In the genomic region with DNA sequence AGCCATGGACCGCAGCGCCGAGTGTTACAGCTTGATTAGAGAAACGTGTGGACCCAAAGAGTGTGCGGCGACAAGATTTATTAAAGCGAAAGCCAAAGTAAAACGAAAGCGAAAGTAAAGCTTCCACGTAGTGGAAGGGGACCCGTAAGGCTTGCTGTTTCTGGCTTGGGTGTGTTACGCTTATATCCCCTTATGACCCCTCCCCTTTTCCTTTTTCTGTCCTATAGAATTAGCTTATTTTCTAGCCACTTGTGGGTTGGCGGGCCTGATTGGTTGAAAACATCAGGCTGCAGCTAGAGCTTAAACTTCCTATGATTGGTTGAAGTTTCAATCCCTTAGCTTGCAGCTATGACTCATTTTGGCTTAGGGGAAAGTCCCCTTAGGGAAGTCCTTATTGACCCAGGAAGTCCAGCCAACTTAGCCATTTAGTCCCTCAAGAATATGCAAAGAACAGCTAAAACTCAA, we compare ENCODE assay signal across 10 cellular contexts.
DNase-seq lines count a peak whose midpoint lies in the region; ATAC-seq and TF ChIP-seq lines count a peak whose summit lies in the region.
"Had no signal": no experiment of that assay in that cellular context is flagged by ENCODE, and none has a peak within 500 bp of the region (broad histone marks: within the 10 kb centered on the region; RNA-seq: fewer than 3 reads in every experiment).

No MANE protein-coding gene starts in this region.

- no peak for TF ChIP-seq EP300 in transverse colon (IDR thresholded peaks at IDR 0.05; ENCODE audit: low read depth)

- H3K4me1 ChIP-seq in muscle layer of duodenum (ENCODE audit: control insufficient read depth in 1 of 2, insufficient read depth in 2 of 2, low read length in 2 of 2): no peaks in the 10 kb centered on the region
- no peaks in the 10 kb centered on the region for H3K4me1 ChIP-seq in transverse colon
- H3K4me1 ChIP-seq in heart left ventricle: no peaks in the 10 kb centered on the region
- H3K4me1 ChIP-seq: upper lobe of left lung had no signal

- in situ Hi-C loops in transverse colon (cut with MboI; ENCODE audit: low pct_ligation_motif_present in 1 of 4, low pct_unique_long_range_greater_than_20kb in 1 of 4, low sequenced_read_pairs in 3 of 4): no loop called here

- 77 to 89% methylated on average over 12 to 13 of the region's 13 CpGs for WGBS in transverse colon (ENCODE audit: low coverage in 1 of 2), 2 donors
- WGBS in heart left ventricle, 4 donors: 81 to 93% (median 92%) methylated on average over 13 of the region's 13 CpGs

- peak; percentile 96 for DNase-seq in DMS153 treated with DMSO at 0.1 percent for 48 hours (lab: John Stamatoyannopoulos, UW; ENCODE audit: unreplicated experiment)
- DNase-seq in NAMALWA (ENCODE audit: low spot score): peak; percentile 39
- peak; percentile 82 for DNase-seq in NOMO-1 treated with DMSO at 0.1 percent for 48 hours (lab: John Stamatoyannopoulos, UW; ENCODE audit: unreplicated experiment)
- no peak for DNase-seq in transverse colon
- no peak for DNase-seq in heart left ventricle
- DNase-seq in H7: no peak
- DNase-seq: activated gamma-delta T cell treated with Interleukin-2 at 50 U/mL for 16 hours, upper lobe of left lung had no signal

- TF ChIP-seq CTCF in transverse colon (IDR thresholded peaks at IDR 0.05) (no peak), heart left ventricle (IDR thresholded peaks at IDR 0.05) (no peak)

- H3K9me3 ChIP-seq in muscle layer of duodenum (ENCODE audit: control insufficient read depth in 1 of 2, low read length in 2 of 2) (no peaks in the 10 kb centered on the region), transverse colon (peaks cover 0 to 2% of the 10 kb centered on the region in 2 donors), heart left ventricle (no peaks in the 10 kb centered on the region)

- H3K27ac ChIP-seq in muscle layer of duodenum (ENCODE audit: low read length) (no peak overlapping the region), transverse colon (no peak overlapping the region), heart left ventricle (no peak overlapping the region)
- H3K27ac ChIP-seq: upper lobe of left lung had no signal

- TF ChIP-seq POLR2A in transverse colon (IDR thresholded peaks at IDR 0.05): no peak
- no peak for TF ChIP-seq POLR2A in heart left ventricle (IDR thresholded peaks at IDR 0.05)

- intact Hi-C loops in transverse colon (cut with DNase I; ENCODE audit: low total_unique reads): no loop called here
- intact Hi-C loops in heart left ventricle (cut with DNase I): no loop called here

- H3K27me3 ChIP-seq in muscle layer of duodenum (ENCODE audit: low read depth, low read length) (no peaks in the 10 kb centered on the region), transverse colon (no peaks in the 10 kb centered on the region), heart left ventricle (no peaks in the 10 kb centered on the region), H7 (ENCODE audit: control insufficient read depth, insufficient read depth, low read length) (no peaks in the 10 kb centered on the region)
- H3K27me3 ChIP-seq: upper lobe of left lung had no signal

- H3K4me3 ChIP-seq in muscle layer of duodenum (ENCODE audit: low read depth in 1 of 2, low read length in 2 of 2) (peak overlapping the region; percentile 13 to 17), transverse colon (peak overlapping the region in 1 of 4 donors; percentile 5), heart left ventricle (no peak overlapping the region), H7 (ENCODE audit: insufficient read depth, low read depth, low read length) (no peak overlapping the region)
- H3K4me3 ChIP-seq: upper lobe of left lung had no signal

- no peak for ATAC-seq in heart left ventricle
- ATAC-seq in GM21576 (IDR thresholded peaks at IDR 0.05; ENCODE audit: unreplicated experiment): no peak

- H3K36me3 ChIP-seq in muscle layer of duodenum (ENCODE audit: control insufficient read depth in 1 of 2, insufficient read depth in 2 of 2, low read length in 2 of 2) (no peaks in the 10 kb centered on the region), transverse colon (no peaks in the 10 kb centered on the region), heart left ventricle (no peaks in the 10 kb centered on the region), H7 (replicated peaks; ENCODE audit: control insufficient read depth, insufficient read depth, low read length) (no peaks in the 10 kb centered on the region)
- H3K36me3 ChIP-seq: upper lobe of left lung had no signal

Comparison
In these comparisons a context has a peak if more than half of its experiments do, and no peak if none do; other contexts are left out.
1. DNase-seq: peak in DMS153 treated with DMSO at 0.1 percent for 48 hours (single experiment), NAMALWA (single experiment) and NOMO-1 treated with DMSO at 0.1 percent for 48 hours (single experiment); none in transverse colon (single experiment), heart left ventricle (0 of 5) and H7 (single experiment).
2. H3K4me3 ChIP-seq: peak in muscle layer of duodenum (2 of 2); none in heart left ventricle (0 of 12) and H7 (single experiment).